In the genomic region with DNA sequence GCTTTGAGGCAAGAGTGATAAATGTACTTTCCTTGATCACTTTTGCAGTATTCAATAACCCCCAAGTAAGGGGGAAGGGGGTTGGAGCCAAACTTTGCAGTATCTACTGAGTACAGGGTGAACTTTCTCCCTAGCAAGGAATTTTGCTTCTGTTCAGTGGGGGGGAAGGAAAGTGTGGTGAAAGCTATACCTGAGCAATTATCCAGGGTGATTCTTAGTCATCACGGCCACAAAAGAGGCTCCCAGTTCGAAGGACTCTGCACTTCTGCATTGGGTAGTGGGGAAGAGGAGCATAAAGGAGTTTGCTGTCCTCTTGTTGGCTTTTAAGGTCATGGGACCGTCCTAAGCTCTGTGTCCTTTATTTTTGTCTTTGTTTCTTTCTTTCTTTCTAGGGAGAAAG, we compare ENCODE assay signal across 13 cellular contexts.
"Had no signal": no experiment of that assay in that cellular context is flagged by ENCODE, and none has a peak within 500 bp of the region (broad histone marks: within the 10 kb centered on the region; RNA-seq: fewer than 3 reads in every experiment).

No MANE protein-coding gene starts in this region.

- DNase-seq: cerebellar nuclear complex; cortex of kidney; effector memory CD8-positive, alpha-beta T cell; head of caudate nucleus; kidney; natural killer cell; spleen; stimulated activated CD4-positive, alpha-beta T cell treated with anti-CD3 and anti-CD28 coated beads, Interleukin-4, amount 100 ng/mL, for 4 hours; stimulated activated naive CD8-positive, alpha-beta T cell treated with anti-CD3 and anti-CD28 coated beads, Interleukin-15, Interleukin-2, amounts not matched to agents 100 U/mL and 50 U/mL, for 24 hours; substantia nigra; testis; tibial artery had no signal

- ATAC-seq: effector memory CD8-positive, alpha-beta T cell; natural killer cell; stimulated activated memory B cell treated with anti-CD40 and anti-IgM and Interleukin-4, amounts not matched to agents 10 μg/mL and 1 μg/mL and 100 μg/mL, for 72 hours; stimulated activated naive CD8-positive, alpha-beta T cell treated with anti-CD3 and anti-CD28 coated beads, Interleukin-15, Interleukin-2, amounts not matched to agents 100 U/mL and 50 U/mL, for 24 hours had no signal
